ENCODE assay signal across 20 cellular contexts in the genomic region with DNA sequence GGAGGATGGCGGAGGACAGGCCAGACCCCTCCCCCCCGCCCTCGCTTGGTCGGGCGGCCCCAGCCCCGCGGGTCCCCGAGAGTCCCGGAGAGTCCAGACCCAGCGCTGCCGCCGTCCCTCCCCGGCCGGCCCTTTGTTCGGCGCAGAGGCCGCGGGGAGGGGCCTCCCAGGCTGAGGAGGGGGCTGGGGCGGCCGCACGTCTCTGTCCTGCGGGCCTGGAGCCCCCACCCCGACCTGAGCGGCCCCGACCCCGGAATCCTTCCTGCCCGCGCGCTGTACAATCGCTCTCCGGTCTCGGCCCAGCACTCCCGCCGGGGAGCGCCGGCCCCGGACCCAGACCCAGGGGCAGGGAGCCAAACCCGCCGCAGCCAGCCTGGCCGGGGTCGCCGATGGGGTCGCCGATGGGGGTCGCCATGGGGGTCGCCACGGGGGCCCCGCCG. TPM values are rescaled to one million over a fixed set of nuclear protein-coding genes. Genes with fewer than 3 reads are reported as not detected.
DNase-seq lines count a peak whose midpoint lies in the region; ATAC-seq and TF ChIP-seq lines count a peak whose summit lies in the region.
"Had no signal": no experiment of that assay in that cellular context is flagged by ENCODE, and none has a peak within 500 bp of the region (broad histone marks: within the 10 kb centered on the region; RNA-seq: fewer than 3 reads in every experiment).

No MANE protein-coding gene starts in this region.

- in situ Hi-C loops in Panc1 (cut with HindIII; ENCODE audit: low pct_unique_long_range_greater_than_20kb, low sequenced_read_pairs): no loop called here

- TF ChIP-seq CTCF in cardiac muscle cell (IDR thresholded peaks at IDR 0.05; ENCODE audit: low read depth, low read length): no peak
- TF ChIP-seq CTCF in Panc1 (IDR thresholded peaks at IDR 0.05): no peak
- no peak for TF ChIP-seq CTCF in suprapubic skin (IDR thresholded peaks at IDR 0.05)

- H3K4me1 ChIP-seq in cardiac muscle cell (ENCODE audit: low read depth) (no peaks in the 10 kb centered on the region), Panc1 (ENCODE audit: control insufficient read depth, insufficient read depth, low read length) (peaks cover 13% of the 10 kb centered on the region), iPS-15b (ENCODE audit: control insufficient read depth, insufficient read depth, low read length) (peaks cover 2% of the 10 kb centered on the region), suprapubic skin (peaks cover 15% of the 10 kb centered on the region)
- H3K4me1 ChIP-seq: SJSA1, thyroid gland had no signal

- peak overlapping the region; percentile 40 for H3K4me3 ChIP-seq in cardiac muscle cell
- H3K4me3 ChIP-seq in Panc1 (ENCODE audit: low read depth in 2 of 2, low read length in 2 of 2): peak overlapping the region; percentile 47 to 48
- H3K4me3 ChIP-seq in iPS-15b (ENCODE audit: low read depth, low read length): peak overlapping the region; percentile 62
- H3K4me3 ChIP-seq in suprapubic skin: peak overlapping the region; percentile 32
- H3K4me3 ChIP-seq: SJSA1, thyroid gland had no signal

- WGBS in suprapubic skin: no CpG with 5 or more reads among the region's 49 CpGs

- H3K9ac ChIP-seq in iPS-15b (ENCODE audit: low read depth, low read length): no peak overlapping the region

- TF ChIP-seq EP300 in suprapubic skin (IDR thresholded peaks at IDR 0.05): no peak

- no TSS peak for BruUV-seq in Panc1 (replicated peaks; lab: Mats Ljungman, UMichigan)

- DNase-seq in cardiac muscle cell (ENCODE audit: low read depth in 1 of 2, low spot score in 1 of 2): no peak
- DNase-seq in Right ventricle myocardium inferior (ENCODE audit: missing footprints): no peak
- no peak for DNase-seq in Panc1 (ENCODE audit: low read depth, low spot score)
- DNase-seq in suprapubic skin (ENCODE audit: low spot score in 2 of 2): no peak
- DNase-seq in RKO (ENCODE audit: low spot score): no peak
- DNase-seq in NCI-H146 (lab: John Stamatoyannopoulos, UW): no peak
- DNase-seq: activated CD4-positive, alpha-beta T cell treated with anti-CD3 and anti-CD28 coated beads, Interleukin-2, amount 10 ng/mL, durations not matched to agents 24 days and 14 days; activated naive CD8-positive, alpha-beta T cell treated with anti-CD3 and anti-CD28 coated beads, Interleukin-2, amount 10 ng/mL, durations not matched to agents 7 days and 5 days; activated T-cell treated with anti-CD3 and anti-CD28 coated beads, Interleukin-2, amount 50 U/mL, for 48 hours; naive B cell; NCI-H2107; NK-92 treated with Interleukin-12 subunit alpha and Interleukin-12 subunit beta, amount 100 ng/mL, for 24 hours; T1000; thyroid gland had no signal

- H3K9me3 ChIP-seq in cardiac muscle cell (ENCODE audit: low read depth) (no peaks in the 10 kb centered on the region), Panc1 (ENCODE audit: control insufficient read depth, insufficient read depth, low read depth, low read length) (no peaks in the 10 kb centered on the region), iPS-15b (ENCODE audit: control insufficient read depth, insufficient read depth, low read length) (no peaks in the 10 kb centered on the region), suprapubic skin (no peaks in the 10 kb centered on the region)
- H3K9me3 ChIP-seq: SJSA1, thyroid gland had no signal

- peaks cover 45% of the 10 kb centered on the region for H3K27me3 ChIP-seq in cardiac muscle cell
- no peaks in the 10 kb centered on the region for H3K27me3 ChIP-seq in Panc1 (ENCODE audit: control insufficient read depth, insufficient read depth, low read length)
- peaks cover 15% of the 10 kb centered on the region for H3K27me3 ChIP-seq in iPS-15b (ENCODE audit: control insufficient read depth, insufficient read depth, low read length)
- peaks cover 92% of the 10 kb centered on the region for H3K27me3 ChIP-seq in suprapubic skin

- ATAC-seq in Right ventricle myocardium inferior (no peak), Panc1 (peak; percentile 22; the same call in 1 of the 2 replicates), HG02885 (IDR thresholded peaks at IDR 0.05; ENCODE audit: poor library complexity, unreplicated experiment) (no peak)

- TF ChIP-seq POLR2A in suprapubic skin (IDR thresholded peaks at IDR 0.05): no peak

- CTCF ChIA-PET in Panc1 (lab: Charles Lee): no interaction called here

- H3K27ac ChIP-seq in cardiac muscle cell (no peak overlapping the region), Panc1 (ENCODE audit: low read length) (no peak overlapping the region), suprapubic skin (no peak overlapping the region)
- H3K27ac ChIP-seq: SJSA1, thyroid gland had no signal

- POLR2A ChIA-PET in Panc1 (lab: Charles Lee): no interaction called here

- H3K36me3 ChIP-seq in cardiac muscle cell (no peaks in the 10 kb centered on the region), Panc1 (ENCODE audit: control insufficient read depth, insufficient read depth, low read length) (no peaks in the 10 kb centered on the region; the same call in 1 of the 2 replicates), iPS-15b (ENCODE audit: control insufficient read depth, insufficient read depth, low read length) (peaks cover 6% of the 10 kb centered on the region), suprapubic skin (no peaks in the 10 kb centered on the region)
- H3K36me3 ChIP-seq: SJSA1, thyroid gland had no signal

- intact Hi-C loops in Right ventricle myocardium inferior (cut with DNase I): no loop called here
- intact Hi-C loops in Panc1 (cut with micrococcal nuclease; ENCODE audit: unreplicated experiment): no loop called here

RNA-seq across cellular contexts. Expression of gene KCNQ2, which starts 0.7 kb away (rescaled TPM):
- total RNA-seq in cardiac muscle cell (13.7 and 18.0 TPM in 2 replicates), Right ventricle myocardium inferior (1.8 TPM), Panc1 (2021; ENCODE audit: unreplicated experiment) (19.4 TPM), suprapubic skin (under 1 TPM in 1 of 4 donors, not detected in 3; 0.76 TPM)
- 17.3 and 18.6 TPM in 2 replicates for polyA plus RNA-seq in cardiac muscle cell
- 37.9 TPM for polyA plus RNA-seq in Panc1 (2012; ENCODE audit: insufficient read length)
- total RNA-seq: activated CD4-positive, alpha-beta T cell treated with anti-CD3 and anti-CD28 coated beads, Interleukin-2, amount 10 ng/mL, durations not matched to agents 24 days and 14 days; epithelial cell of proximal tubule; left lobe of liver; MCF 10A; SJSA1 had no signal

RNA-seq across cellular contexts. Expression of gene EEF1A2, which starts 27.1 kb away (rescaled TPM):
- total RNA-seq in cardiac muscle cell (1,016 and 1,067 TPM in 2 replicates), Right ventricle myocardium inferior (1,274 TPM), Panc1 (2021; ENCODE audit: unreplicated experiment) (178 TPM), suprapubic skin (10 to 100 TPM in 3 of 4 donors, 1 to 10 TPM in 1; 4.8 to 13.4 (median 12.0) TPM)
- 309 and 337 TPM in 2 replicates for polyA plus RNA-seq in cardiac muscle cell
- polyA plus RNA-seq in Panc1 (2012; ENCODE audit: insufficient read length): 392 TPM

RNA-seq across cellular contexts. Expression of gene PPDPF, which starts 48.8 kb away (rescaled TPM):
- total RNA-seq in cardiac muscle cell (248 and 265 TPM in 2 replicates), Right ventricle myocardium inferior (261 TPM), Panc1 (2021; ENCODE audit: unreplicated experiment) (241 TPM), suprapubic skin (100 to 1,000 TPM; 151 to 352 (median 299) TPM)
- 368 and 463 TPM in 2 replicates for polyA plus RNA-seq in cardiac muscle cell
- 323 TPM for polyA plus RNA-seq in Panc1 (2012; ENCODE audit: insufficient read length)

Comparison
In these comparisons a context has a peak if more than half of its experiments do, and no peak if none do; other contexts are left out.
1. RNA of gene EEF1A2, which starts 27.1 kb away (total RNA-seq): 1,274 TPM in Right ventricle myocardium inferior (single experiment), 1,016 to 1,067 TPM in cardiac muscle cell and 178 TPM in Panc1 (single experiment); 4.8 to 13.4 TPM in suprapubic skin; every median in the first group is over 10 times any median in the second.
2. Peak in every context shown above with its lines, with median percentiles within 50 percentile points of each other: H3K4me3 ChIP-seq.